In the genomic region with DNA sequence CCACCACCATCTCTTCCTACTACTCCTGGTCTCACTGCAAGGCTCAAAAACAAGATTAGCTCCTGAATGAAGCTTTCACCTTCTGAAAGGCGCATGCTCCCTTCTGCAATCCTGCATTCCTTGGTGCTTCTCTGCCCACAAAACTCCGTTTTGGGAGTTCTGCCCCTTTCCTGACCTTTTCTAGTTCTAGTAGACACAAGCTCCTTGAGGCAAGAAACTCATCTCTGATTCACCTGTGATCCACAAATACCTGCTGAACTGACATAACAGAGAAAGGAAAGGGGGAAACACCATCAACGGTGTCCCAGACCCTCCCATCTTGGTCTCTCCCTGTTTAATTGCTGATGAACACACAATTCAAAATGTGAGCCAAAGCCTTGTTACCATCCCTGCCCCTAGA, we compare ENCODE assay signal across 25 cellular contexts.
"Had no signal": no experiment of that assay in that cellular context is flagged by ENCODE, and none has a peak within 500 bp of the region (broad histone marks: within the 10 kb centered on the region; RNA-seq: fewer than 3 reads in every experiment).

No MANE protein-coding gene starts in this region.

- DNase-seq: hypothalamus; immature natural killer cell; left ventricle myocardium inferior; midbrain; mucosa of descending colon; naive thymus-derived CD4-positive, alpha-beta T cell; ovary; right lobe of liver; stimulated activated CD4-positive, alpha-beta T cell treated with anti-CD3 and anti-CD28 coated beads, Interleukin-15, amount 100 ng/mL, for 24 hours; stimulated activated CD4-positive, alpha-beta T cell treated with anti-CD3 and anti-CD28 coated beads, Interleukin-2, amount 100 ng/mL, for 24 hours; stimulated activated CD4-positive, alpha-beta T cell treated with anti-CD3 and anti-CD28 coated beads, Interleukin-4, amount 100 ng/mL, for 1 hour; stimulated activated naive CD4-positive, alpha-beta T cell; tibial artery; trophoblast cell; upper lobe of right lung had no signal

- H3K9me3 Mint-ChIP-seq: memory B cell; natural killer cell treated with Interleukin-12 subunit alpha and Interleukin-12 subunit beta and Interleukin-15 and Interleukin-18, amount 100 ng/mL, for 72 hours; stimulated activated effector memory CD8-positive, alpha-beta T cell treated with anti-CD3 and anti-CD28 coated beads, Interleukin-12 subunit alpha, Interleukin-12 subunit beta, amount 100 ng/mL, for 72 hours; stimulated activated naive CD8-positive, alpha-beta T cell treated with anti-CD3 and anti-CD28 coated beads, Interleukin-15, Interleukin-2, amounts not matched to agents 100 ng/mL and 50 ng/mL, for 24 hours had no signal

- H3K36me3 ChIP-seq: left ventricle myocardium inferior, ovary, right atrium auricular region, right lobe of liver, suprapubic skin, thoracic aorta, tibial artery, upper lobe of right lung had no signal

- H3K36me3 Mint-ChIP-seq: memory B cell; naive thymus-derived CD4-positive, alpha-beta T cell; natural killer cell treated with Interleukin-12 subunit alpha and Interleukin-12 subunit beta and Interleukin-15 and Interleukin-18, amount 100 ng/mL, for 72 hours; stimulated activated effector memory CD8-positive, alpha-beta T cell treated with anti-CD3 and anti-CD28 coated beads, Interleukin-12 subunit alpha, Interleukin-12 subunit beta, amount 100 ng/mL, for 72 hours had no signal

- H3K27ac ChIP-seq: left ventricle myocardium inferior, ovary, right atrium auricular region, right lobe of liver, suprapubic skin, thoracic aorta, tibial artery, upper lobe of right lung had no signal

- ATAC-seq: mucosa of descending colon; naive thymus-derived CD4-positive, alpha-beta T cell; natural killer cell treated with Interleukin-12 subunit alpha and Interleukin-12 subunit beta and Interleukin-15 and Interleukin-18, amount 100 ng/mL, for 72 hours; right lobe of liver; stimulated activated effector memory CD8-positive, alpha-beta T cell treated with anti-CD3 and anti-CD28 coated beads, Interleukin-12 subunit alpha, Interleukin-12 subunit beta, amount 100 ng/mL, for 72 hours; upper lobe of right lung had no signal

- H3K4me1 ChIP-seq: left ventricle myocardium inferior, right atrium auricular region, right lobe of liver, tibial artery, upper lobe of right lung had no signal

- H3K9me3 ChIP-seq: left ventricle myocardium inferior, mucosa of descending colon, ovary, right atrium auricular region, right lobe of liver, suprapubic skin, thoracic aorta, tibial artery, upper lobe of right lung had no signal

- H3K27me3 ChIP-seq: ovary, right atrium auricular region, right lobe of liver had no signal

- H3K4me3 ChIP-seq: left ventricle myocardium inferior, lung, mucosa of descending colon, ovary, right atrium auricular region, right lobe of liver, smooth muscle cell, suprapubic skin, thoracic aorta, tibial artery, upper lobe of right lung had no signal

- H3K27ac Mint-ChIP-seq: memory B cell; naive thymus-derived CD4-positive, alpha-beta T cell; natural killer cell treated with Interleukin-12 subunit alpha and Interleukin-12 subunit beta and Interleukin-15 and Interleukin-18, amount 100 ng/mL, for 72 hours; progenitor cell of endocrine pancreas; stimulated activated effector memory CD8-positive, alpha-beta T cell treated with anti-CD3 and anti-CD28 coated beads, Interleukin-12 subunit alpha, Interleukin-12 subunit beta, amount 100 ng/mL, for 72 hours; stimulated activated naive CD8-positive, alpha-beta T cell treated with anti-CD3 and anti-CD28 coated beads, Interleukin-15, Interleukin-2, amounts not matched to agents 100 ng/mL and 50 ng/mL, for 24 hours had no signal

- H3K4me2 ChIP-seq: smooth muscle cell had no signal
